ENCODE assay signal across 24 cellular contexts in the genomic region with DNA sequence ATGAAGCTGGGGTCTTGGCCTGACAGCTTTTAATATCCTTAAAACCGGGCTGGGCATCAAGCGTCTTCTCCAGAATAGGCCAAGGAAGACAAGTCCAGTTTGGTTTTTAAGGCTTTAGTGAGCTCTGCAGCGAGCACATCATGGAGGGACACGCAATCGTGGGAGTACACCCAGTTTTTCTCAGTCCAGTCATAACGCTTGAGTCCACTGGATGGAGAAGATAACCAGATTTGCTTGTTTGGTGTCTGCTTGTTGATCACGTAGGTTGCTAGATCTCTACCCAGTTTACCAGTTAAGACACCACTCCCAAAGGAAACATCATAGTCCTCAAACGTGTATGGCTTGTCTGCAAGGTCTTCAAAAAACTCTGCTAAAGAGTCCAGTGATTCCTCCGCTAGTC. TPM values are rescaled to one million over a fixed set of nuclear protein-coding genes. Genes with fewer than 3 reads are reported as not detected.
A peak's percentile ranks its signal among the peaks of the same experiment; 100 is the strongest.
DNase-seq lines count a peak whose midpoint lies in the region; ATAC-seq, FAIRE-seq and TF ChIP-seq lines count a peak whose summit lies in the region.
"Had no signal": no experiment of that assay in that cellular context is flagged by ENCODE, and none has a peak within 500 bp of the region (broad histone marks: within the 10 kb centered on the region; RNA-seq: fewer than 3 reads in every experiment).

No MANE protein-coding gene starts in this region.

- no peak overlapping the region for H3K27ac ChIP-seq in CD4-positive, CD25-positive, alpha-beta regulatory T cell (ENCODE audit: insufficient read depth, low read length, poor library complexity, severe bottlenecking)
- H3K27ac ChIP-seq in K562 (ENCODE audit: extremely low read depth, low read depth, low read length): no peak overlapping the region
- no peak overlapping the region for H3K27ac ChIP-seq in naive thymus-derived CD4-positive, alpha-beta T cell (ENCODE audit: low read depth, low read length)
- H3K27ac ChIP-seq: A549; BLaER1 treated with 17β-estradiol and CSF1 and Interleukin-3, amounts not matched to agents 10 nM and 100 nM had no signal

- no peaks in the 10 kb centered on the region for H3K27me3 ChIP-seq in CD4-positive, CD25-positive, alpha-beta regulatory T cell (ENCODE audit: control insufficient read depth, insufficient read depth, low read length)
- no peaks in the 10 kb centered on the region for H3K27me3 ChIP-seq in K562 (ENCODE audit: control insufficient read depth in 2 of 2, insufficient read depth in 2 of 2, low read length in 2 of 2)
- no peaks in the 10 kb centered on the region for H3K27me3 ChIP-seq in naive thymus-derived CD4-positive, alpha-beta T cell (ENCODE audit: control insufficient read depth in 2 of 2, insufficient read depth in 2 of 2, low read length in 2 of 2)
- H3K27me3 ChIP-seq: BE2C; BLaER1 treated with 17β-estradiol and CSF1 and Interleukin-3, amounts not matched to agents 10 nM and 100 nM had no signal

- H3K4me2 ChIP-seq in K562 (ENCODE audit: insufficient read depth, low read length): no peak overlapping the region
- H3K4me2 ChIP-seq: A549; BLaER1 treated with 17β-estradiol and CSF1 and Interleukin-3, amounts not matched to agents 10 nM and 100 nM had no signal

- peaks cover 9% of the 10 kb centered on the region for H3K36me3 ChIP-seq in CD4-positive, CD25-positive, alpha-beta regulatory T cell (ENCODE audit: control insufficient read depth, insufficient read depth, low read length)
- peaks cover 20% of the 10 kb centered on the region for H3K36me3 ChIP-seq in K562 (ENCODE audit: control insufficient read depth, insufficient read depth, low read length)
- H3K36me3 ChIP-seq in naive thymus-derived CD4-positive, alpha-beta T cell (ENCODE audit: control insufficient read depth in 2 of 3, insufficient read depth in 3 of 3, low read length in 3 of 3): peaks cover 0 to 8% (median 0%) of the 10 kb centered on the region in 3 experiments
- H3K36me3 ChIP-seq: BE2C had no signal

- 26% methylated on average over 9 of the region's 9 CpGs for WGBS in K562 (ENCODE audit: insufficient coverage, low coverage, missing lambda C conversion rate)

- peaks cover 36% of the 10 kb centered on the region for H3K36me3 Mint-ChIP-seq in CD4-positive, CD25-positive, alpha-beta regulatory T cell
- peaks cover 0 to 42% (median 18%) of the 10 kb centered on the region in 5 donors for H3K36me3 Mint-ChIP-seq in naive thymus-derived CD4-positive, alpha-beta T cell

- peak overlapping the region in 2 of 3 donors; percentile 84 to 90 for H3K27ac Mint-ChIP-seq in CD4-positive, CD25-positive, alpha-beta regulatory T cell
- H3K27ac Mint-ChIP-seq in naive thymus-derived CD4-positive, alpha-beta T cell: peak overlapping the region in 7 of 9 donors; percentile 62 to 99 (median 94)

- no peak for TF ChIP-seq RAD21 in K562 (CRISPR knock-in tag; conservative IDR thresholded peaks at IDR 0.05 in 1 of 2, IDR thresholded peaks at IDR 0.05 in 1 of 2)

- no peak for TF ChIP-seq POLR2A in K562 (conservative IDR thresholded peaks at IDR 0.05)

- CTCF ChIA-PET in K562 (lab: Yijun Ruan, JAX; ENCODE audit: low intra/inter-chr PET ratio): no interaction called here
- CTCF ChIA-PET in naive thymus-derived CD4-positive, alpha-beta T cell (lab: Charles Lee): no interaction called here

- H3K9me3 ChIP-seq in CD4-positive, CD25-positive, alpha-beta regulatory T cell (ENCODE audit: control insufficient read depth in 2 of 2, low read length in 2 of 2): no peaks in the 10 kb centered on the region
- H3K9me3 ChIP-seq in K562 (replicated peaks; ENCODE audit: control insufficient read depth, insufficient read depth, low read depth, low read length): no peaks in the 10 kb centered on the region
- H3K9me3 ChIP-seq in naive thymus-derived CD4-positive, alpha-beta T cell (ENCODE audit: control insufficient read depth in 2 of 3, low read length in 3 of 3): no peaks in the 10 kb centered on the region
- H3K9me3 ChIP-seq: A549; BE2C; BLaER1 treated with 17β-estradiol and CSF1 and Interleukin-3, amounts not matched to agents 10 nM and 100 nM; Caco-2 had no signal

- in situ Hi-C loops in K562 (cut with MboI): no loop called here

- peaks cover 0 to 6% (median 0%) of the 10 kb centered on the region in 7 donors for H3K9me3 Mint-ChIP-seq in CD4-positive, CD25-positive, alpha-beta regulatory T cell
- no peaks in the 10 kb centered on the region for H3K9me3 Mint-ChIP-seq in naive thymus-derived CD4-positive, alpha-beta T cell
- H3K9me3 Mint-ChIP-seq: CD14-positive monocyte; CD8-positive, alpha-beta T cell had no signal

- H3K4me3 ChIP-seq in CD4-positive, CD25-positive, alpha-beta regulatory T cell (ENCODE audit: low read depth, low read length): no peak overlapping the region
- no peak overlapping the region for H3K4me3 ChIP-seq in K562
- H3K4me3 ChIP-seq in naive thymus-derived CD4-positive, alpha-beta T cell (ENCODE audit: low read length): no peak overlapping the region
- H3K4me3 ChIP-seq: A549; BLaER1 treated with 17β-estradiol and CSF1 and Interleukin-3, amounts not matched to agents 10 nM and 100 nM had no signal

- POLR2A ChIA-PET in K562 (lab: Yijun Ruan, JAX): interaction anchor here (0.7 to 2.5 kb wide), 6 partner anchors 8 to 34 kb away, joined by 3 to 7 read pairs (median 3); no protein-coding TSS in a partner anchor
- POLR2A ChIA-PET in naive thymus-derived CD4-positive, alpha-beta T cell (lab: Charles Lee): no interaction called here

- intact Hi-C loops in K562 (cut with micrococcal nuclease): no loop called here
- intact Hi-C loops in naive thymus-derived CD4-positive, alpha-beta T cell (cut with micrococcal nuclease): no loop called here

- no peaks in the 10 kb centered on the region for H3K27me3 Mint-ChIP-seq in CD4-positive, CD25-positive, alpha-beta regulatory T cell
- no peaks in the 10 kb centered on the region for H3K27me3 Mint-ChIP-seq in naive thymus-derived CD4-positive, alpha-beta T cell

- TF ChIP-seq CTCF in D721Med (IDR thresholded peaks at IDR 0.05; ENCODE audit: insufficient read depth, missing control alignments) (no peak), K562 (IDR thresholded peaks at IDR 0.05 in 2 of 3, conservative IDR thresholded peaks at IDR 0.05 in 1 of 3; ENCODE audit: insufficient read depth in 2 of 3, low read depth in 1 of 3, low read length in 3 of 3) (no peak)

- H4K20me1 ChIP-seq in K562 (replicated peaks; ENCODE audit: control insufficient read depth, insufficient read depth, low read length): no peaks in the 10 kb centered on the region
- H4K20me1 ChIP-seq: BLaER1 treated with 17β-estradiol and CSF1 and Interleukin-3, amounts not matched to agents 10 nM and 100 nM had no signal

- no peak for ATAC-seq in CD4-positive, CD25-positive, alpha-beta regulatory T cell (ENCODE audit: low read depth in 2 of 2)
- ATAC-seq in K562: peak; percentile 51
- no peak for ATAC-seq in naive thymus-derived CD4-positive, alpha-beta T cell
- ATAC-seq: A549; CD8-positive, alpha-beta T cell had no signal

- no peak for DNase-seq in CD4-positive, CD25-positive, alpha-beta regulatory T cell
- no peak for DNase-seq in D721Med (ENCODE audit: insufficient read length, low spot score)
- peak in 2 of 4 experiments; percentile 24 to 41 for DNase-seq in K562 (ENCODE audit: extremely low read depth in 1 of 4, low spot score in 3 of 4)
- no peak for DNase-seq in naive thymus-derived CD4-positive, alpha-beta T cell
- DNase-seq in foreskin melanocyte: no peak
- DNase-seq in NCI-H2081 (lab: John Stamatoyannopoulos, UW): no peak
- DNase-seq in SHP77 treated with DMSO at 0.1 percent for 48 hours (lab: John Stamatoyannopoulos, UW): no peak
- DNase-seq: 8988T; ACHN; AML-193; BE2C; Caco-2; CD8-positive, alpha-beta T cell; DMS53; DMS79 treated with DMSO at 0.1 percent for 48 hours; GF-D8; GOT3; H7; HCEC 1CT had no signal

- peaks cover 33% of the 10 kb centered on the region for H3K4me1 ChIP-seq in CD4-positive, CD25-positive, alpha-beta regulatory T cell (ENCODE audit: control insufficient read depth, insufficient read depth, low read length, poor library complexity, severe bottlenecking)
- H3K4me1 ChIP-seq in K562 (replicated peaks in 1 of 2; ENCODE audit: control insufficient read depth in 2 of 2, insufficient read depth in 2 of 2, low read length in 2 of 2): peaks cover 10 to 31% of the 10 kb centered on the region in 2 experiments; a peak in 4 of 5 replicates
- peaks cover 21 to 33% of the 10 kb centered on the region in 2 donors for H3K4me1 ChIP-seq in naive thymus-derived CD4-positive, alpha-beta T cell (ENCODE audit: control insufficient read depth in 2 of 2, insufficient read depth in 2 of 2, low read length in 2 of 2)
- H3K4me1 ChIP-seq: Caco-2 had no signal

- peaks cover 20 to 44% (median 32%) of the 10 kb centered on the region in 4 donors for H3K4me1 Mint-ChIP-seq in CD4-positive, CD25-positive, alpha-beta regulatory T cell
- peaks cover 20 to 46% (median 40%) of the 10 kb centered on the region in 7 donors for H3K4me1 Mint-ChIP-seq in naive thymus-derived CD4-positive, alpha-beta T cell

- H2AFZ ChIP-seq in K562 (ENCODE audit: low read depth, low read length): no peak overlapping the region

- H3K9me1 ChIP-seq in K562 (ENCODE audit: control insufficient read depth, insufficient read depth, low read length): no peaks in the 10 kb centered on the region

- TF ChIP-seq EP300 in K562 (IDR thresholded peaks at IDR 0.05; ENCODE audit: low read length): peak; percentile 13; the same call in 1 of the 2 replicates

- H3K79me2 ChIP-seq in K562 (ENCODE audit: control insufficient read depth, insufficient read depth, low read length): no peaks in the 10 kb centered on the region

- H3K4me3 Mint-ChIP-seq in CD4-positive, CD25-positive, alpha-beta regulatory T cell: no peak overlapping the region
- H3K4me3 Mint-ChIP-seq in naive thymus-derived CD4-positive, alpha-beta T cell: no peak overlapping the region
- H3K4me3 Mint-ChIP-seq: CD14-positive monocyte; CD8-positive, alpha-beta T cell had no signal

- peak; percentile 35 for FAIRE-seq in D721Med (lab: Jason Lieb, UNC)
- FAIRE-seq in K562 (lab: Jason Lieb, UNC): peak; percentile 72
- FAIRE-seq: A549, GM12891, GM18507 had no signal

- no peak overlapping the region for H3K9ac ChIP-seq in K562 (ENCODE audit: insufficient read depth in 1 of 2, low read depth in 2 of 2, low read length in 2 of 2)
- H3K9ac ChIP-seq: BLaER1 treated with 17β-estradiol and CSF1 and Interleukin-3, amounts not matched to agents 10 nM and 100 nM had no signal

- no TSS peak for BruUV-seq in K562 (replicated peaks; lab: Mats Ljungman, UMichigan)

RNA-seq across cellular contexts. Expression of a gene that starts 27.4 kb away (rescaled TPM):
- total RNA-seq in CD4-positive, CD25-positive, alpha-beta regulatory T cell: 29.1 TPM
- 1 to 10 TPM; 4.8 to 7.5 (median 6.3) TPM for polyA plus RNA-seq in CD4-positive, CD25-positive, alpha-beta regulatory T cell
- total RNA-seq in K562 (2011; cell fraction: chromatin; rRNA removed; ENCODE audit: low replicate concordance): 51.0 and 72.8 TPM in 2 replicates
- total RNA-seq in K562 (2011; cell fraction: nucleolus; rRNA removed): 14.2 and 14.7 TPM in 2 replicates
- 34.2 and 46.8 TPM in 2 replicates for total RNA-seq in K562 (2011; cell fraction: nucleoplasm; rRNA removed)
- total RNA-seq in K562 (2014; rRNA removed): 8.5 and 9.6 TPM in 2 replicates
- total RNA-seq in K562 (2014; rRNA removed; fragmentation: Illumina TruSeq; extraction: Trizol): 7.3 and 10.2 TPM in 2 replicates
- 7.4 and 7.9 TPM in 2 replicates for total RNA-seq in K562 (2015; rRNA removed; fragmentation: Illumina TruSeq; extraction: Trizol)
- 9.5 and 10.5 TPM in 2 replicates for total RNA-seq in K562 (2021)
- polyA plus RNA-seq in K562 (2011; rRNA removed): 15.9 and 18.9 TPM in 2 replicates
- 7.2 and 10.9 TPM in 2 replicates for polyA plus RNA-seq in K562 (2011; cell fraction: cytosol; rRNA removed)
- 54.3 and 62.6 TPM in 2 replicates for polyA plus RNA-seq in K562 (2011; cell fraction: nucleus; rRNA removed)
- 4.6 and 9.1 TPM in 2 replicates for polyA plus RNA-seq in K562 (2012)
- 6.6 and 8.5 TPM in 2 replicates for polyA plus RNA-seq in K562 (2014; fragmentation: Illumina TruSeq; extraction: Trizol)
- polyA plus RNA-seq in K562 (2014; fragmentation: Nextera tagmentation; extraction: Ambion mirVana): 1 to 10 TPM; 2.9 to 3.9 TPM
- polyA plus RNA-seq in K562 (2014; rRNA removed): 11.0 and 11.8 TPM in 2 replicates
- polyA minus RNA-seq in K562 (2011; rRNA and poly(A)+ RNA removed): 24.1 and 24.7 TPM in 2 replicates
- 2.7 and 8.6 TPM in 2 replicates for polyA minus RNA-seq in K562 (2011; cell fraction: cytosol; rRNA and poly(A)+ RNA removed)
- 10.9 and 15.9 TPM in 2 replicates for polyA minus RNA-seq in K562 (2011; cell fraction: nucleus; rRNA and poly(A)+ RNA removed)
- 10 to 100 TPM; 19.6 to 37.8 (median 30.5) TPM for total RNA-seq in naive thymus-derived CD4-positive, alpha-beta T cell
- polyA plus RNA-seq in naive thymus-derived CD4-positive, alpha-beta T cell: 1 to 10 TPM; 4.0 to 4.7 TPM
